In genomic region chr4:5266991-5267390, GRCh38 we compare ENCODE assay signal across 18 cellular contexts.
DNase-seq lines count a peak whose midpoint lies in the region; TF ChIP-seq lines count a peak whose summit lies in the region.
"Had no signal": no experiment of that assay in that cellular context is flagged by ENCODE, and none has a peak within 500 bp of the region (broad histone marks: within the 10 kb centered on the region; RNA-seq: fewer than 3 reads in every experiment).

No MANE protein-coding gene starts in this region.

- no peak overlapping the region for H3K4me3 ChIP-seq in MM.1S (ENCODE audit: low read length)

- no peaks in the 10 kb centered on the region for H3K9me3 ChIP-seq in MM.1S (replicated peaks; ENCODE audit: insufficient read depth, low read length)
- H3K9me3 ChIP-seq: BE2C had no signal

- H3K9ac ChIP-seq in MM.1S (ENCODE audit: low read length): no peak overlapping the region

- H3K4me1 ChIP-seq in MM.1S (ENCODE audit: low read length): no peaks in the 10 kb centered on the region
- H3K4me1 ChIP-seq: BE2C had no signal

- no peaks in the 10 kb centered on the region for H3K9me2 ChIP-seq in MM.1S (replicated peaks; ENCODE audit: insufficient read depth, low read length)

- DNase-seq in EL (peak; percentile 6), M059J (ENCODE audit: low read depth) (peak; percentile 11), fibroblast of peridontal ligament (ENCODE audit: extremely low read depth) (peak; percentile 3), ecto neural progenitor cell (ENCODE audit: low spot score) (no peak), AG08396 (ENCODE audit: low spot score) (no peak), MM.1S (no peak), NCI-H146 (lab: John Stamatoyannopoulos, UW) (no peak)
- DNase-seq: ACHN; BE2C; C1 segment of cervical spinal cord; CD4-positive, CD25-positive, alpha-beta regulatory T cell; CD8-positive, alpha-beta memory T cell; COR-L47; DMS53; DND-41; GDM1; H9; KG1 had no signal

- H3K4me2 ChIP-seq in MM.1S (ENCODE audit: low read depth, low read length): no peak overlapping the region

- H3K79me2 ChIP-seq in MM.1S (ENCODE audit: low read length): no peaks in the 10 kb centered on the region

- no peak for TF ChIP-seq CTCF in MM.1S (IDR thresholded peaks at IDR 0.05; ENCODE audit: low read length)

- H3F3A ChIP-seq in MM.1S (ENCODE audit: insufficient read depth, low read length): no peaks in the 10 kb centered on the region

- no peaks in the 10 kb centered on the region for H4K20me1 ChIP-seq in MM.1S (ENCODE audit: insufficient read depth, low read length)

- H3K36me3 ChIP-seq in MM.1S (replicated peaks; ENCODE audit: insufficient read depth, low read length): no peaks in the 10 kb centered on the region
- H3K36me3 ChIP-seq: BE2C had no signal

- no peaks in the 10 kb centered on the region for H3K27me3 ChIP-seq in MM.1S (replicated peaks; ENCODE audit: insufficient read depth, low read length)

- no peak overlapping the region for H2AFZ ChIP-seq in MM.1S (ENCODE audit: low read length)

- no peak overlapping the region for H3K27ac ChIP-seq in MM.1S (ENCODE audit: low read length)

Comparison
In these comparisons a context has a peak if more than half of its experiments do, and no peak if none do; other contexts are left out.
1. DNase-seq: peak in EL (single experiment), M059J (single experiment) and fibroblast of peridontal ligament (single experiment); none in ecto neural progenitor cell (single experiment), AG08396 (single experiment), MM.1S (single experiment) and NCI-H146 (single experiment).